In the genomic region with DNA sequence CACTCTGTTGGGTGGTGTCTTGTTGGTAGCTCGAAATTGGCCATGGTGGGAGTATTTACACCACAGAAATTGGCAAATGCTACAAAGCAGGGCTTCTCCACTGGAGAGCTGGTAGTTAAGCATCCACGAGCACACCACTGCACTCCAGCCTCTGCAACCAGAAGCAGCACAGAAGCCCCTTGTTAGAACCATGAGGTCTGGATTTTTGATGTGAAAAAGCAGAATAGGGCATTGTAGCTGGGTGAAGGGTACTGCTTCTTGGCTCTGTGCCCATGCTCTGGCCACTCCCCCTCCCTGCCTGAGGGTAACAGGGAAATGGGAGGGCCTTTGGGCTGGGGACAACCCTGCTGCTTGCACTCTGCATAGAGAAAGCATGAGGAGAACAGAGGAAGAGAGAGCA, we compare ENCODE assay signal across 12 cellular contexts.
DNase-seq lines count a peak whose midpoint lies in the region; ATAC-seq, FAIRE-seq and TF ChIP-seq lines count a peak whose summit lies in the region.
"Had no signal": no experiment of that assay in that cellular context is flagged by ENCODE, and none has a peak within 500 bp of the region (broad histone marks: within the 10 kb centered on the region; RNA-seq: fewer than 3 reads in every experiment).

No MANE protein-coding gene starts in this region.

- H4K20me1 ChIP-seq in K562 (replicated peaks; ENCODE audit: control insufficient read depth, insufficient read depth, low read length) = no peaks in the 10 kb centered on the region

- no peak for TF ChIP-seq RAD21 in K562 (CRISPR knock-in tag; conservative IDR thresholded peaks at IDR 0.05 in 1 of 2, IDR thresholded peaks at IDR 0.05 in 1 of 2)

- H3K4me2 ChIP-seq in K562 (ENCODE audit: insufficient read depth, low read length) = no peak overlapping the region

- BruUV-seq in K562 (replicated peaks; lab: Mats Ljungman, UMichigan) = no TSS peak

- H3K9me3 ChIP-seq in K562 (replicated peaks; ENCODE audit: control insufficient read depth, insufficient read depth, low read depth, low read length) (no peaks in the 10 kb centered on the region), Peyer's patch (no peaks in the 10 kb centered on the region)

- TF ChIP-seq EP300 in K562 (IDR thresholded peaks at IDR 0.05; ENCODE audit: low read length) = no peak

- H3K27me3 Mint-ChIP-seq in activated CD8-positive, alpha-beta T cell treated with anti-CD3 and anti-CD28 coated beads for 36 hours = no peaks in the 10 kb centered on the region
- peaks cover 5% of the 10 kb centered on the region for H3K27me3 Mint-ChIP-seq in activated CD8-positive, alpha-beta T cell treated with anti-CD3 and anti-CD28 coated beads, Interleukin-2, amount 10 ng/mL, durations not matched to agents 7 days and 5 days (ENCODE audit: low read depth)
- H3K27me3 Mint-ChIP-seq in stimulated activated memory B cell treated with anti-CD40 and anti-IgM and Interleukin-4, amounts not matched to agents 10 μg/mL and 1 μg/mL and 100 μg/mL, for 72 hours = peaks cover 8% of the 10 kb centered on the region
- H3K27me3 Mint-ChIP-seq: naive thymus-derived CD4-positive, alpha-beta T cell had no signal

- no peaks in the 10 kb centered on the region for H3K79me2 ChIP-seq in K562 (ENCODE audit: control insufficient read depth, insufficient read depth, low read length)

- no peak overlapping the region for H3K4me3 Mint-ChIP-seq in activated CD8-positive, alpha-beta T cell treated with anti-CD3 and anti-CD28 coated beads for 36 hours
- H3K4me3 Mint-ChIP-seq in activated CD8-positive, alpha-beta T cell treated with anti-CD3 and anti-CD28 coated beads, Interleukin-2, amount 10 ng/mL, durations not matched to agents 7 days and 5 days = no peak overlapping the region
- H3K4me3 Mint-ChIP-seq in stimulated activated memory B cell treated with anti-CD40 and anti-IgM and Interleukin-4, amounts not matched to agents 10 μg/mL and 1 μg/mL and 100 μg/mL, for 72 hours = no peak overlapping the region
- H3K4me3 Mint-ChIP-seq: naive thymus-derived CD4-positive, alpha-beta T cell had no signal

- H3K9ac ChIP-seq in K562 (ENCODE audit: insufficient read depth in 1 of 2, low read depth in 2 of 2, low read length in 2 of 2) = no peak overlapping the region

- no peaks in the 10 kb centered on the region for H3K36me3 Mint-ChIP-seq in activated CD8-positive, alpha-beta T cell treated with anti-CD3 and anti-CD28 coated beads for 36 hours (ENCODE audit: low read depth)
- H3K36me3 Mint-ChIP-seq in activated CD8-positive, alpha-beta T cell treated with anti-CD3 and anti-CD28 coated beads, Interleukin-2, amount 10 ng/mL, durations not matched to agents 7 days and 5 days (ENCODE audit: low read depth) = no peaks in the 10 kb centered on the region
- no peaks in the 10 kb centered on the region for H3K36me3 Mint-ChIP-seq in stimulated activated memory B cell treated with anti-CD40 and anti-IgM and Interleukin-4, amounts not matched to agents 10 μg/mL and 1 μg/mL and 100 μg/mL, for 72 hours
- H3K36me3 Mint-ChIP-seq: naive thymus-derived CD4-positive, alpha-beta T cell had no signal

- H3K27ac ChIP-seq in K562 (ENCODE audit: extremely low read depth, low read depth, low read length) = no peak overlapping the region
- no peak overlapping the region for H3K27ac ChIP-seq in Peyer's patch

- intact Hi-C loops in activated CD8-positive, alpha-beta T cell treated with anti-CD3 and anti-CD28 coated beads for 36 hours (cut with micrococcal nuclease) = no loop called here
- intact Hi-C loops in K562 (cut with micrococcal nuclease) = no loop called here

- H2AFZ ChIP-seq in K562 (ENCODE audit: low read depth, low read length) = no peak overlapping the region

- H3K9me3 Mint-ChIP-seq in activated CD8-positive, alpha-beta T cell treated with anti-CD3 and anti-CD28 coated beads for 36 hours = peaks cover 5% of the 10 kb centered on the region
- H3K9me3 Mint-ChIP-seq in activated CD8-positive, alpha-beta T cell treated with anti-CD3 and anti-CD28 coated beads, Interleukin-2, amount 10 ng/mL, durations not matched to agents 7 days and 5 days (ENCODE audit: insufficient read depth) = no peaks in the 10 kb centered on the region
- H3K9me3 Mint-ChIP-seq in stimulated activated memory B cell treated with anti-CD40 and anti-IgM and Interleukin-4, amounts not matched to agents 10 μg/mL and 1 μg/mL and 100 μg/mL, for 72 hours = peaks cover 2% of the 10 kb centered on the region

- TF ChIP-seq POLR2A in K562 (conservative IDR thresholded peaks at IDR 0.05) (no peak), Peyer's patch (IDR thresholded peaks at IDR 0.05) (no peak)

- H3K27me3 ChIP-seq in K562 (ENCODE audit: control insufficient read depth in 2 of 2, insufficient read depth in 2 of 2, low read length in 2 of 2) (peaks cover 0 to 18% of the 10 kb centered on the region in 2 experiments; a peak in 2 of 5 replicates), Peyer's patch (no peaks in the 10 kb centered on the region)

- no peaks in the 10 kb centered on the region; a peak in 1 of 5 replicates for H3K4me1 ChIP-seq in K562 (replicated peaks in 1 of 2; ENCODE audit: control insufficient read depth in 2 of 2, insufficient read depth in 2 of 2, low read length in 2 of 2)
- H3K4me1 ChIP-seq in Peyer's patch = no peaks in the 10 kb centered on the region

- H3K9me1 ChIP-seq in K562 (ENCODE audit: control insufficient read depth, insufficient read depth, low read length) = no peaks in the 10 kb centered on the region

- peaks cover 10% of the 10 kb centered on the region for H3K4me1 Mint-ChIP-seq in activated CD8-positive, alpha-beta T cell treated with anti-CD3 and anti-CD28 coated beads for 36 hours (ENCODE audit: low read depth)
- H3K4me1 Mint-ChIP-seq in activated CD8-positive, alpha-beta T cell treated with anti-CD3 and anti-CD28 coated beads, Interleukin-2, amount 10 ng/mL, durations not matched to agents 7 days and 5 days (ENCODE audit: low read depth) = peaks cover 20% of the 10 kb centered on the region
- H3K4me1 Mint-ChIP-seq in stimulated activated memory B cell treated with anti-CD40 and anti-IgM and Interleukin-4, amounts not matched to agents 10 μg/mL and 1 μg/mL and 100 μg/mL, for 72 hours = peaks cover 6% of the 10 kb centered on the region

- peak; percentile 50 for ATAC-seq in activated CD8-positive, alpha-beta T cell treated with anti-CD3 and anti-CD28 coated beads for 36 hours
- no peak for ATAC-seq in activated CD8-positive, alpha-beta T cell treated with anti-CD3 and anti-CD28 coated beads, Interleukin-2, amount 10 ng/mL, durations not matched to agents 7 days and 5 days
- ATAC-seq in K562 (no peak), HG03354 (IDR thresholded peaks at IDR 0.05; ENCODE audit: poor library complexity, severe bottlenecking, unreplicated experiment) (no peak)
- peak; percentile 4 for ATAC-seq in stimulated activated memory B cell treated with anti-CD40 and anti-IgM and Interleukin-4, amounts not matched to agents 10 μg/mL and 1 μg/mL and 100 μg/mL, for 72 hours
- ATAC-seq: naive thymus-derived CD4-positive, alpha-beta T cell had no signal

- in situ Hi-C loops in K562 (cut with MboI) = loop anchor here (10.0 kb wide), 1 partner anchor 250 kb away; no protein-coding TSS in a partner anchor

- 0% methylated on average over 1 of the region's 2 CpGs for WGBS in K562 (ENCODE audit: insufficient coverage, low coverage, missing lambda C conversion rate)

- FAIRE-seq in K562 (lab: Jason Lieb, UNC) = no peak
- FAIRE-seq: islet of Langerhans had no signal

- H3K36me3 ChIP-seq in K562 (ENCODE audit: control insufficient read depth, insufficient read depth, low read length) (no peaks in the 10 kb centered on the region), Peyer's patch (no peaks in the 10 kb centered on the region)

- no peak for TF ChIP-seq CTCF in activated CD8-positive, alpha-beta T cell treated with anti-CD3 and anti-CD28 coated beads for 36 hours (IDR thresholded peaks at IDR 0.05)
- TF ChIP-seq CTCF in K562 (IDR thresholded peaks at IDR 0.05 in 2 of 3, conservative IDR thresholded peaks at IDR 0.05 in 1 of 3; ENCODE audit: insufficient read depth in 2 of 3, low read depth in 1 of 3, low read length in 3 of 3) (no peak), Peyer's patch (IDR thresholded peaks at IDR 0.05) (no peak)

- CTCF ChIA-PET in activated CD8-positive, alpha-beta T cell treated with anti-CD3 and anti-CD28 coated beads for 36 hours (lab: Charles Lee) = interaction anchor here (0.7 kb wide), 1 partner anchor 176 kb away, joined by 3 read pairs; the partner anchor contains the start of gene STK10
- CTCF ChIA-PET in activated CD8-positive, alpha-beta T cell treated with anti-CD3 and anti-CD28 coated beads, Interleukin-2, amount 10 ng/mL, durations not matched to agents 7 days and 5 days (lab: Charles Lee) = no interaction called here
- CTCF ChIA-PET in K562 (lab: Yijun Ruan, JAX; ENCODE audit: low intra/inter-chr PET ratio) = no interaction called here

- POLR2A ChIA-PET in activated CD8-positive, alpha-beta T cell treated with anti-CD3 and anti-CD28 coated beads for 36 hours (lab: Charles Lee) = no interaction called here
- POLR2A ChIA-PET in activated CD8-positive, alpha-beta T cell treated with anti-CD3 and anti-CD28 coated beads, Interleukin-2, amount 10 ng/mL, durations not matched to agents 7 days and 5 days (lab: Charles Lee) = no interaction called here
- POLR2A ChIA-PET in K562 (lab: Yijun Ruan, JAX) = interaction anchor here (0.7 kb wide), 1 partner anchor 29 kb away, joined by 3 read pairs; no protein-coding TSS in a partner anchor

- no peak overlapping the region for H3K27ac Mint-ChIP-seq in activated CD8-positive, alpha-beta T cell treated with anti-CD3 and anti-CD28 coated beads for 36 hours
- H3K27ac Mint-ChIP-seq in activated CD8-positive, alpha-beta T cell treated with anti-CD3 and anti-CD28 coated beads, Interleukin-2, amount 10 ng/mL, durations not matched to agents 7 days and 5 days = no peak overlapping the region
- no peak overlapping the region for H3K27ac Mint-ChIP-seq in stimulated activated memory B cell treated with anti-CD40 and anti-IgM and Interleukin-4, amounts not matched to agents 10 μg/mL and 1 μg/mL and 100 μg/mL, for 72 hours
- H3K27ac Mint-ChIP-seq: naive thymus-derived CD4-positive, alpha-beta T cell had no signal

- peak; percentile 46 for DNase-seq in activated CD8-positive, alpha-beta T cell treated with anti-CD3 and anti-CD28 coated beads for 36 hours
- no peak for DNase-seq in activated CD8-positive, alpha-beta T cell treated with anti-CD3 and anti-CD28 coated beads, Interleukin-2, amount 10 ng/mL, durations not matched to agents 7 days and 5 days
- DNase-seq in MV-4-11 (lab: John Stamatoyannopoulos, UW) (peak; percentile 62), K562 (ENCODE audit: extremely low read depth in 1 of 4, low spot score in 3 of 4) (no peak), Peyer's patch (no peak)
- DNase-seq in stimulated activated CD4-positive, alpha-beta T cell treated with anti-CD3 and anti-CD28 coated beads, Interleukin-1b, Interleukin-23, amount 100 ng/mL, for 48 hours = no peak
- DNase-seq: activated naive CD4-positive, alpha-beta T cell; naive thymus-derived CD4-positive, alpha-beta T cell; NCI-H524 treated with DMSO at 0.1 percent for 48 hours had no signal

- H3K4me3 ChIP-seq in K562 = no peak overlapping the region
- no peak overlapping the region for H3K4me3 ChIP-seq in Peyer's patch

TF ChIP-seq in K562, 482 proteins besides CTCF, POLR2A, EP300 and RAD21:
- TF ChIP-seq BRF1 (IDR thresholded peaks at IDR 0.05; ENCODE audit: borderline replicate concordance, extremely low read depth, insufficient read length) = no peak
- peak; percentile 47; the same call in 1 of the 2 replicates for TF ChIP-seq NFIC (IDR thresholded peaks at IDR 0.05)

Comparison
In these comparisons a context has a peak if more than half of its experiments do, and no peak if none do; other contexts are left out.
1. ATAC-seq: peak in activated CD8-positive, alpha-beta T cell treated with anti-CD3 and anti-CD28 coated beads for 36 hours (single experiment) and stimulated activated memory B cell treated with anti-CD40 and anti-IgM and Interleukin-4, amounts not matched to agents 10 μg/mL and 1 μg/mL and 100 μg/mL, for 72 hours (single experiment); none in activated CD8-positive, alpha-beta T cell treated with anti-CD3 and anti-CD28 coated beads, Interleukin-2, amount 10 ng/mL, durations not matched to agents 7 days and 5 days (single experiment), K562 (single experiment) and HG03354 (single experiment).
2. DNase-seq: peak in activated CD8-positive, alpha-beta T cell treated with anti-CD3 and anti-CD28 coated beads for 36 hours (single experiment) and MV-4-11 (single experiment); none in activated CD8-positive, alpha-beta T cell treated with anti-CD3 and anti-CD28 coated beads, Interleukin-2, amount 10 ng/mL, durations not matched to agents 7 days and 5 days (single experiment), K562 (0 of 4), Peyer's patch (0 of 3) and stimulated activated CD4-positive, alpha-beta T cell treated with anti-CD3 and anti-CD28 coated beads, Interleukin-1b, Interleukin-23, amount 100 ng/mL, for 48 hours (single experiment).